In the genomic region with DNA sequence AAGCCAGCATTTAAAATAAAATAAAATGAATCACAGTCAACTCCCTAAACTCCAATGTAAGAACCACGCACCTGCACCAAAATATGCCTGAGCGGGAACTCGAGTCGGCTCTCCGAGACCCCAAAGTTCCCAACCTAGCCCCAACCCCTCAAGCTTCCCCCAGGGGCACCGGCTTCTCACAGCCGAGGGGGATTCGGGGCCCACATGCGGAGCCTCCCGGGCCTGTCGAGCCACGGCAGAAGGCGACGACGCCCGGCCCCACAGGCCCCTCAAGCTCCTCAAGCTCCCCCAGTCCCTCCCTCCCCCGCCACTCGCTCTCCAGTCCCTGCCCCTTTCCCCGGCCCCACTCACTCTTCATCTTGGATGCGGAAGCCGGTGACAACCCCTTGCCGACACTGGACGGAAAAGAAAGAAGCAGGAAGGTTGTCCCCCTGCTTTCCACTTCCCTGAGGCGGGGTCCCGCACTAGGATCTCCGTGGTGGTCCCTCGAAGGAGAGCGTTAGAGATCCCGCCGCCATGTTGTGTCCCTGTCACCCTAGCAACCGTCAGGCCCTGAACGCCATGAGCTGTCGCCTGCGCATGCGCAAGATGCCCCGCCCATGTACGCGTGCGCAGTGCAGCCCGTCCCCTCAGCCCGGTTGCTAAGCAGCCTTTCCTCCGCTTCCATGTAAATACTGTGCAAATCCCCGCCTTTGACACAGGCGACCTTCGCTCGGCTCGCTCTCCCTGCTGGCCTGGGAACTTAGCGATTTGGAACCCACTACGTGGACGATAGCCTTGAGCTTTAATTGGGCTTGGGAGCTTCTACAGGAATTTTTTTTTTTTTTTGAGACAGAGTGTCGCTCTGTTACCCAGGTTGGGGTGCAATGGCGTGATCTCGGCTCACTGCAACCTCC, we compare ENCODE assay signal across 1 cellular context.
A peak's percentile ranks its signal among the peaks of the same experiment; 100 is the strongest.
TF ChIP-seq lines count a peak whose summit lies in the region.

A gene with protein sequence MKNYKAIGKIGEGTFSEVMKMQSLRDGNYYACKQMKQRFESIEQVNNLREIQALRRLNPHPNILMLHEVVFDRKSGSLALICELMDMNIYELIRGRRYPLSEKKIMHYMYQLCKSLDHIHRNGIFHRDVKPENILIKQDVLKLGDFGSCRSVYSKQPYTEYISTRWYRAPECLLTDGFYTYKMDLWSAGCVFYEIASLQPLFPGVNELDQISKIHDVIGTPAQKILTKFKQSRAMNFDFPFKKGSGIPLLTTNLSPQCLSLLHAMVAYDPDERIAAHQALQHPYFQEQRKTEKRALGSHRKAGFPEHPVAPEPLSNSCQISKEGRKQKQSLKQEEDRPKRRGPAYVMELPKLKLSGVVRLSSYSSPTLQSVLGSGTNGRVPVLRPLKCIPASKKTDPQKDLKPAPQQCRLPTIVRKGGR (minus strand): TSS at position 554 of the 896 bp plus-strand sequence. CDS start 196 bp downstream, at position 358.

TF ChIP-seq in K562, 482 proteins besides CTCF, POLR2A, EP300 and RAD21 (continued from another document and continues in another):
- no peak for TF ChIP-seq KDM4B (IDR thresholded peaks at IDR 0.05; ENCODE audit: borderline replicate concordance in 2 of 2, low read depth in 1 of 2)
- TF ChIP-seq CCAR2 (IDR thresholded peaks at IDR 0.05; ENCODE audit: low read depth, low read length) = no peak
- TF ChIP-seq, protein P1, sequence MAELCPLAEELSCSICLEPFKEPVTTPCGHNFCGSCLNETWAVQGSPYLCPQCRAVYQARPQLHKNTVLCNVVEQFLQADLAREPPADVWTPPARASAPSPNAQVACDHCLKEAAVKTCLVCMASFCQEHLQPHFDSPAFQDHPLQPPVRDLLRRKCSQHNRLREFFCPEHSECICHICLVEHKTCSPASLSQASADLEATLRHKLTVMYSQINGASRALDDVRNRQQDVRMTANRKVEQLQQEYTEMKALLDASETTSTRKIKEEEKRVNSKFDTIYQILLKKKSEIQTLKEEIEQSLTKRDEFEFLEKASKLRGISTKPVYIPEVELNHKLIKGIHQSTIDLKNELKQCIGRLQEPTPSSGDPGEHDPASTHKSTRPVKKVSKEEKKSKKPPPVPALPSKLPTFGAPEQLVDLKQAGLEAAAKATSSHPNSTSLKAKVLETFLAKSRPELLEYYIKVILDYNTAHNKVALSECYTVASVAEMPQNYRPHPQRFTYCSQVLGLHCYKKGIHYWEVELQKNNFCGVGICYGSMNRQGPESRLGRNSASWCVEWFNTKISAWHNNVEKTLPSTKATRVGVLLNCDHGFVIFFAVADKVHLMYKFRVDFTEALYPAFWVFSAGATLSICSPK (IDR thresholded peaks at IDR 0.05; ENCODE audit: borderline replicate concordance) = no peak
- TF ChIP-seq SMARCA4 (IDR thresholded peaks at IDR 0.05) = no peak
- peak; percentile 70 to 80; a peak in 3 of 4 replicates for TF ChIP-seq FOXK2 (conservative IDR thresholded peaks at IDR 0.05 in 1 of 2, IDR thresholded peaks at IDR 0.05 in 1 of 2; ENCODE audit: low read depth in 2 of 2)
- peak; percentile 36; the same call in 1 of the 2 replicates for TF ChIP-seq RBFOX2 (IDR thresholded peaks at IDR 0.05; ENCODE audit: low read depth, low read length)
- TF ChIP-seq ZNF224 (CRISPR knock-in tag; IDR thresholded peaks at IDR 0.05) = no peak
- TF ChIP-seq BMI1 (IDR thresholded peaks at IDR 0.05; ENCODE audit: low read length) = peak; percentile 91
- TF ChIP-seq OTX1 (CRISPR knock-in tag; IDR thresholded peaks at IDR 0.05) = no peak
- TF ChIP-seq, protein P2, sequence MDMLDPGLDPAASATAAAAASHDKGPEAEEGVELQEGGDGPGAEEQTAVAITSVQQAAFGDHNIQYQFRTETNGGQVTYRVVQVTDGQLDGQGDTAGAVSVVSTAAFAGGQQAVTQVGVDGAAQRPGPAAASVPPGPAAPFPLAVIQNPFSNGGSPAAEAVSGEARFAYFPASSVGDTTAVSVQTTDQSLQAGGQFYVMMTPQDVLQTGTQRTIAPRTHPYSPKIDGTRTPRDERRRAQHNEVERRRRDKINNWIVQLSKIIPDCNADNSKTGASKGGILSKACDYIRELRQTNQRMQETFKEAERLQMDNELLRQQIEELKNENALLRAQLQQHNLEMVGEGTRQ (CRISPR knock-in tag; IDR thresholded peaks at IDR 0.05) = no peak
- peak; percentile 82 for TF ChIP-seq RBM22 (IDR thresholded peaks at IDR 0.05; ENCODE audit: low read depth, low read length, poor library complexity, severe bottlenecking)
- peak in 1 of 2 experiments; percentile 68; a peak in 1 of 4 replicates for TF ChIP-seq FOXA3 (CRISPR knock-in tag; conservative IDR thresholded peaks at IDR 0.05 in 1 of 2, IDR thresholded peaks at IDR 0.05 in 1 of 2)
- TF ChIP-seq, protein P3, sequence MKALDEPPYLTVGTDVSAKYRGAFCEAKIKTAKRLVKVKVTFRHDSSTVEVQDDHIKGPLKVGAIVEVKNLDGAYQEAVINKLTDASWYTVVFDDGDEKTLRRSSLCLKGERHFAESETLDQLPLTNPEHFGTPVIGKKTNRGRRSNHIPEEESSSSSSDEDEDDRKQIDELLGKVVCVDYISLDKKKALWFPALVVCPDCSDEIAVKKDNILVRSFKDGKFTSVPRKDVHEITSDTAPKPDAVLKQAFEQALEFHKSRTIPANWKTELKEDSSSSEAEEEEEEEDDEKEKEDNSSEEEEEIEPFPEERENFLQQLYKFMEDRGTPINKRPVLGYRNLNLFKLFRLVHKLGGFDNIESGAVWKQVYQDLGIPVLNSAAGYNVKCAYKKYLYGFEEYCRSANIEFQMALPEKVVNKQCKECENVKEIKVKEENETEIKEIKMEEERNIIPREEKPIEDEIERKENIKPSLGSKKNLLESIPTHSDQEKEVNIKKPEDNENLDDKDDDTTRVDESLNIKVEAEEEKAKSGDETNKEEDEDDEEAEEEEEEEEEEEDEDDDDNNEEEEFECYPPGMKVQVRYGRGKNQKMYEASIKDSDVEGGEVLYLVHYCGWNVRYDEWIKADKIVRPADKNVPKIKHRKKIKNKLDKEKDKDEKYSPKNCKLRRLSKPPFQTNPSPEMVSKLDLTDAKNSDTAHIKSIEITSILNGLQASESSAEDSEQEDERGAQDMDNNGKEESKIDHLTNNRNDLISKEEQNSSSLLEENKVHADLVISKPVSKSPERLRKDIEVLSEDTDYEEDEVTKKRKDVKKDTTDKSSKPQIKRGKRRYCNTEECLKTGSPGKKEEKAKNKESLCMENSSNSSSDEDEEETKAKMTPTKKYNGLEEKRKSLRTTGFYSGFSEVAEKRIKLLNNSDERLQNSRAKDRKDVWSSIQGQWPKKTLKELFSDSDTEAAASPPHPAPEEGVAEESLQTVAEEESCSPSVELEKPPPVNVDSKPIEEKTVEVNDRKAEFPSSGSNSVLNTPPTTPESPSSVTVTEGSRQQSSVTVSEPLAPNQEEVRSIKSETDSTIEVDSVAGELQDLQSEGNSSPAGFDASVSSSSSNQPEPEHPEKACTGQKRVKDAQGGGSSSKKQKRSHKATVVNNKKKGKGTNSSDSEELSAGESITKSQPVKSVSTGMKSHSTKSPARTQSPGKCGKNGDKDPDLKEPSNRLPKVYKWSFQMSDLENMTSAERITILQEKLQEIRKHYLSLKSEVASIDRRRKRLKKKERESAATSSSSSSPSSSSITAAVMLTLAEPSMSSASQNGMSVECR (CRISPR knock-in tag; IDR thresholded peaks at IDR 0.05) = peak; percentile 90
- peak; percentile 94 for TF ChIP-seq FOXJ3 (CRISPR knock-in tag; IDR thresholded peaks at IDR 0.05)
- peak; percentile 72 for TF ChIP-seq ZFX (CRISPR knock-in tag; IDR thresholded peaks at IDR 0.05)
- TF ChIP-seq YY1 (IDR thresholded peaks at IDR 0.05; ENCODE audit: borderline replicate concordance in 1 of 3, control insufficient read depth in 1 of 3, extremely low read depth in 1 of 3, insufficient read depth in 3 of 3, insufficient read length in 1 of 3, insufficient replicate concordance in 2 of 3, low read depth in 1 of 3, low read length in 2 of 3) = peak; percentile 78 to 95 (median 89)
- no peak for TF ChIP-seq CREM (IDR thresholded peaks at IDR 0.05; ENCODE audit: low read depth)
- no peak for TF ChIP-seq MAFK (IDR thresholded peaks at IDR 0.05; ENCODE audit: low read length)
- TF ChIP-seq, protein P4, sequence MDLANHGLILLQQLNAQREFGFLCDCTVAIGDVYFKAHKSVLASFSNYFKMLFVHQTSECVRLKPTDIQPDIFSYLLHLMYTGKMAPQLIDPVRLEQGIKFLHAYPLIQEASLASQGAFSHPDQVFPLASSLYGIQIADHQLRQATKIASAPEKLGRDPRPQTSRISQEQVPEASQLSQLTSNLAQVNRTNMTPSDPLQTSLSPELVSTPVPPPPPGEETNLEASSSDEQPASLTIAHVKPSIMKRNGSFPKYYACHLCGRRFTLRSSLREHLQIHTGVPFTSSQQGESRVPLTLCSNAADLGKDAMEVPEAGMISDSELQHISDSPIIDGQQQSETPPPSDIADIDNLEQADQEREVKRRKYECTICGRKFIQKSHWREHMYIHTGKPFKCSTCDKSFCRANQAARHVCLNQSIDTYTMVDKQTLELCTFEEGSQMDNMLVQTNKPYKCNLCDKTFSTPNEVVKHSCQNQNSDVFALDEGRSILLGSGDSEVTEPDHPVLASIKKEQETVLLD (IDR thresholded peaks at IDR 0.05) = peak; percentile 99
- TF ChIP-seq ZNF384 (IDR thresholded peaks at IDR 0.05; ENCODE audit: low read depth, low read length) = no peak
- TF ChIP-seq, protein P5, sequence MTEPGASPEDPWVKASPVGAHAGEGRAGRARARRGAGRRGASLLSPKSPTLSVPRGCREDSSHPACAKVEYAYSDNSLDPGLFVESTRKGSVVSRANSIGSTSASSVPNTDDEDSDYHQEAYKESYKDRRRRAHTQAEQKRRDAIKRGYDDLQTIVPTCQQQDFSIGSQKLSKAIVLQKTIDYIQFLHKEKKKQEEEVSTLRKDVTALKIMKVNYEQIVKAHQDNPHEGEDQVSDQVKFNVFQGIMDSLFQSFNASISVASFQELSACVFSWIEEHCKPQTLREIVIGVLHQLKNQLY (CRISPR knock-in tag; conservative IDR thresholded peaks at IDR 0.05) = no peak
- no peak for TF ChIP-seq HDAC8 (tag; IDR thresholded peaks at IDR 0.05)
- TF ChIP-seq, protein P6, sequence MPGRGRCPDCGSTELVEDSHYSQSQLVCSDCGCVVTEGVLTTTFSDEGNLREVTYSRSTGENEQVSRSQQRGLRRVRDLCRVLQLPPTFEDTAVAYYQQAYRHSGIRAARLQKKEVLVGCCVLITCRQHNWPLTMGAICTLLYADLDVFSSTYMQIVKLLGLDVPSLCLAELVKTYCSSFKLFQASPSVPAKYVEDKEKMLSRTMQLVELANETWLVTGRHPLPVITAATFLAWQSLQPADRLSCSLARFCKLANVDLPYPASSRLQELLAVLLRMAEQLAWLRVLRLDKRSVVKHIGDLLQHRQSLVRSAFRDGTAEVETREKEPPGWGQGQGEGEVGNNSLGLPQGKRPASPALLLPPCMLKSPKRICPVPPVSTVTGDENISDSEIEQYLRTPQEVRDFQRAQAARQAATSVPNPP (IDR thresholded peaks at IDR 0.05; ENCODE audit: borderline replicate concordance, insufficient read depth, insufficient read length) = no peak
- TF ChIP-seq FOXJ2 (tag; IDR thresholded peaks at IDR 0.05) = peak; percentile 99
- no peak for TF ChIP-seq EWSR1 (IDR thresholded peaks at IDR 0.05; ENCODE audit: borderline replicate concordance, low read depth, partially characterized antibody)
- no peak for TF ChIP-seq KDM5B (IDR thresholded peaks at IDR 0.05; ENCODE audit: insufficient replicate concordance, low read depth, low read length)
- TF ChIP-seq ZBTB8A (IDR thresholded peaks at IDR 0.05; ENCODE audit: partially characterized antibody) = no peak
- no peak for TF ChIP-seq ERF (CRISPR knock-in tag; IDR thresholded peaks at IDR 0.05)
- TF ChIP-seq, protein P7, sequence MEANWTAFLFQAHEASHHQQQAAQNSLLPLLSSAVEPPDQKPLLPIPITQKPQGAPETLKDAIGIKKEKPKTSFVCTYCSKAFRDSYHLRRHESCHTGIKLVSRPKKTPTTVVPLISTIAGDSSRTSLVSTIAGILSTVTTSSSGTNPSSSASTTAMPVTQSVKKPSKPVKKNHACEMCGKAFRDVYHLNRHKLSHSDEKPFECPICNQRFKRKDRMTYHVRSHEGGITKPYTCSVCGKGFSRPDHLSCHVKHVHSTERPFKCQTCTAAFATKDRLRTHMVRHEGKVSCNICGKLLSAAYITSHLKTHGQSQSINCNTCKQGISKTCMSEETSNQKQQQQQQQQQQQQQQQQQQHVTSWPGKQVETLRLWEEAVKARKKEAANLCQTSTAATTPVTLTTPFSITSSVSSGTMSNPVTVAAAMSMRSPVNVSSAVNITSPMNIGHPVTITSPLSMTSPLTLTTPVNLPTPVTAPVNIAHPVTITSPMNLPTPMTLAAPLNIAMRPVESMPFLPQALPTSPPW (CRISPR knock-in tag; IDR thresholded peaks at IDR 0.05) = peak; percentile 54
- TF ChIP-seq ZBTB7A (IDR thresholded peaks at IDR 0.05; ENCODE audit: borderline replicate concordance, control insufficient read depth, low read depth, low read length) = 0 out of 2 replicates have a peak, but pooled peaks have one; percentile 10
- TF ChIP-seq NEUROD1 (IDR thresholded peaks at IDR 0.05; ENCODE audit: borderline replicate concordance, low read depth, low read length, partially characterized antibody) = no peak
- TF ChIP-seq RBM14 (IDR thresholded peaks at IDR 0.05; ENCODE audit: borderline replicate concordance, insufficient read depth, low read depth, low read length) = no peak
- no peak for TF ChIP-seq MYC (IDR thresholded peaks at IDR 0.05; ENCODE audit: low read depth, low read length)
- TF ChIP-seq MYC (CRISPR knock-in tag; IDR thresholded peaks at IDR 0.05; ENCODE audit: borderline replicate concordance, low read depth) = no peak
- TF ChIP-seq, protein P8, sequence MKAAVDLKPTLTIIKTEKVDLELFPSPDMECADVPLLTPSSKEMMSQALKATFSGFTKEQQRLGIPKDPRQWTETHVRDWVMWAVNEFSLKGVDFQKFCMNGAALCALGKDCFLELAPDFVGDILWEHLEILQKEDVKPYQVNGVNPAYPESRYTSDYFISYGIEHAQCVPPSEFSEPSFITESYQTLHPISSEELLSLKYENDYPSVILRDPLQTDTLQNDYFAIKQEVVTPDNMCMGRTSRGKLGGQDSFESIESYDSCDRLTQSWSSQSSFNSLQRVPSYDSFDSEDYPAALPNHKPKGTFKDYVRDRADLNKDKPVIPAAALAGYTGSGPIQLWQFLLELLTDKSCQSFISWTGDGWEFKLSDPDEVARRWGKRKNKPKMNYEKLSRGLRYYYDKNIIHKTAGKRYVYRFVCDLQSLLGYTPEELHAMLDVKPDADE (conservative IDR thresholded peaks at IDR 0.05; ENCODE audit: control insufficient read depth, low read depth, low read length) = peak; percentile 43; the same call in 1 of the 2 replicates
- no peak for TF ChIP-seq RFX7 (CRISPR knock-in tag; IDR thresholded peaks at IDR 0.05)
- TF ChIP-seq, protein P9, sequence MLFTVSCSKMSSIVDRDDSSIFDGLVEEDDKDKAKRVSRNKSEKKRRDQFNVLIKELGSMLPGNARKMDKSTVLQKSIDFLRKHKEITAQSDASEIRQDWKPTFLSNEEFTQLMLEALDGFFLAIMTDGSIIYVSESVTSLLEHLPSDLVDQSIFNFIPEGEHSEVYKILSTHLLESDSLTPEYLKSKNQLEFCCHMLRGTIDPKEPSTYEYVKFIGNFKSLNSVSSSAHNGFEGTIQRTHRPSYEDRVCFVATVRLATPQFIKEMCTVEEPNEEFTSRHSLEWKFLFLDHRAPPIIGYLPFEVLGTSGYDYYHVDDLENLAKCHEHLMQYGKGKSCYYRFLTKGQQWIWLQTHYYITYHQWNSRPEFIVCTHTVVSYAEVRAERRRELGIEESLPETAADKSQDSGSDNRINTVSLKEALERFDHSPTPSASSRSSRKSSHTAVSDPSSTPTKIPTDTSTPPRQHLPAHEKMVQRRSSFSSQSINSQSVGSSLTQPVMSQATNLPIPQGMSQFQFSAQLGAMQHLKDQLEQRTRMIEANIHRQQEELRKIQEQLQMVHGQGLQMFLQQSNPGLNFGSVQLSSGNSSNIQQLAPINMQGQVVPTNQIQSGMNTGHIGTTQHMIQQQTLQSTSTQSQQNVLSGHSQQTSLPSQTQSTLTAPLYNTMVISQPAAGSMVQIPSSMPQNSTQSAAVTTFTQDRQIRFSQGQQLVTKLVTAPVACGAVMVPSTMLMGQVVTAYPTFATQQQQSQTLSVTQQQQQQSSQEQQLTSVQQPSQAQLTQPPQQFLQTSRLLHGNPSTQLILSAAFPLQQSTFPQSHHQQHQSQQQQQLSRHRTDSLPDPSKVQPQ (CRISPR knock-in tag; IDR thresholded peaks at IDR 0.05; ENCODE audit: borderline replicate concordance) = no peak
- no peak for TF ChIP-seq SRSF1 (IDR thresholded peaks at IDR 0.05; ENCODE audit: low read depth, low read length)
- peak; percentile 52 to 98; a peak in 3 of 4 replicates for TF ChIP-seq HDAC1 (IDR thresholded peaks at IDR 0.05)
